ENCODE assay signal across 2 cellular contexts in genomic region chr5:79508794-79509193, GRCh38.
TF ChIP-seq lines count a peak whose summit lies in the region.

No MANE protein-coding gene starts in this region.

TF ChIP-seq in SK-N-SH, 30 proteins besides CTCF, POLR2A, EP300 and RAD21 (continued from another document):
- TF ChIP-seq ZBTB33 (IDR thresholded peaks at IDR 0.05; ENCODE audit: borderline replicate concordance, low read depth), result no peak

TF ChIP-seq in SK-N-SH treated with all-trans-retinoic acid at 6 μM for 48 hours, 23 proteins besides CTCF, POLR2A, EP300 and RAD21 (continued from another document):
- no peak for TF ChIP-seq PATZ1 (CRISPR knock-in tag; IDR thresholded peaks at IDR 0.05; ENCODE audit: borderline replicate concordance)
- no peak for TF ChIP-seq BACH2 (CRISPR knock-in tag; IDR thresholded peaks at IDR 0.05; ENCODE audit: borderline replicate concordance)
- no peak for TF ChIP-seq ISL1 (CRISPR knock-in tag; IDR thresholded peaks at IDR 0.05)
